In genomic region chr6:161254754-161255253, GRCh38 we compare ENCODE assay signal across 1 cellular context.
A peak's percentile ranks its signal among the peaks of the same experiment; 100 is the strongest.
TF ChIP-seq lines count a peak whose summit lies in the region.

No MANE protein-coding gene starts in this region.

TF ChIP-seq in K562, 482 proteins besides CTCF, POLR2A, EP300 and RAD21 (continued from another document and continues in another):
- TF ChIP-seq ZKSCAN1 (IDR thresholded peaks at IDR 0.05; ENCODE audit: low read depth, low read length): peak; percentile 68
- no peak for TF ChIP-seq NUFIP1 (IDR thresholded peaks at IDR 0.05; ENCODE audit: partially characterized antibody)
- peak; percentile 91 for TF ChIP-seq HMGN3 (IDR thresholded peaks at IDR 0.05; ENCODE audit: borderline replicate concordance, extremely low read depth, insufficient read length, low read depth, low read length)
- TF ChIP-seq NR2F6 (CRISPR knock-in tag; IDR thresholded peaks at IDR 0.05): no peak
- no peak for TF ChIP-seq ASH1L (IDR thresholded peaks at IDR 0.05; ENCODE audit: borderline replicate concordance, low read depth, partially characterized antibody)
- TF ChIP-seq ZNF407 (IDR thresholded peaks at IDR 0.05; ENCODE audit: low read depth): no peak
- TF ChIP-seq E2F6 (IDR thresholded peaks at IDR 0.05; ENCODE audit: borderline replicate concordance in 1 of 2, extremely low read depth in 1 of 2, insufficient read depth in 1 of 2, insufficient read length in 1 of 2, low read depth in 1 of 2, low read length in 1 of 2, poor library complexity in 1 of 2, severe bottlenecking in 1 of 2): peak in 1 of 2 experiments; percentile 35
- peak; percentile 88 for TF ChIP-seq CREB1 (IDR thresholded peaks at IDR 0.05)
- no peak for TF ChIP-seq CREB1 (CRISPR knock-in tag; IDR thresholded peaks at IDR 0.05)
- no peak for TF ChIP-seq RBM39 (optimal IDR thresholded peaks at IDR 0.05; ENCODE audit: low read depth, low read length)
- peak; percentile 72; the same call in 1 of the 2 replicates for TF ChIP-seq ZNF311 (CRISPR knock-in tag; IDR thresholded peaks at IDR 0.05)
- no peak for TF ChIP-seq TFAM (CRISPR knock-in tag; conservative IDR thresholded peaks at IDR 0.05)
- TF ChIP-seq TEAD1 (CRISPR knock-in tag; IDR thresholded peaks at IDR 0.05): peak in 1 of 2 experiments; percentile 42; a peak in 1 of 4 replicates
- no peak for TF ChIP-seq SIX5 (IDR thresholded peaks at IDR 0.05; ENCODE audit: borderline replicate concordance in 1 of 2, insufficient read depth in 1 of 2, low read depth in 1 of 2, low read length in 2 of 2)
- no peak for TF ChIP-seq SREBF1 (IDR thresholded peaks at IDR 0.05; ENCODE audit: borderline replicate concordance, low read depth, low read length)
- no peak for TF ChIP-seq PURB (CRISPR knock-in tag; IDR thresholded peaks at IDR 0.05; ENCODE audit: low read depth)
- no peak for TF ChIP-seq ZNF133 (CRISPR knock-in tag; IDR thresholded peaks at IDR 0.05)
- TF ChIP-seq BDP1 (IDR thresholded peaks at IDR 0.05; ENCODE audit: insufficient read depth, insufficient read length): no peak
- no peak for TF ChIP-seq HDAC6 (IDR thresholded peaks at IDR 0.05; ENCODE audit: low read depth, low read length)
- no peak for TF ChIP-seq ZBTB49 (CRISPR knock-in tag; IDR thresholded peaks at IDR 0.05; ENCODE audit: borderline replicate concordance)
- peak; percentile 78 for TF ChIP-seq DACH1 (IDR thresholded peaks at IDR 0.05; ENCODE audit: partially characterized antibody)
- no peak for TF ChIP-seq ZFPM2 (CRISPR knock-in tag; IDR thresholded peaks at IDR 0.05)
- TF ChIP-seq MEF2A (IDR thresholded peaks at IDR 0.05; ENCODE audit: control insufficient read depth, low read depth, low read length): peak; percentile 81
- TF ChIP-seq ZNF507 (tag; conservative IDR thresholded peaks at IDR 0.05): no peak
- TF ChIP-seq ZNF324 (CRISPR knock-in tag; IDR thresholded peaks at IDR 0.05): no peak
- TF ChIP-seq HOXB6 (CRISPR knock-in tag; IDR thresholded peaks at IDR 0.05; ENCODE audit: borderline replicate concordance): no peak; the same call in 1 of the 2 replicates
- TF ChIP-seq EHMT2 (IDR thresholded peaks at IDR 0.05): no peak; the same call in 1 of the 2 replicates
- TF ChIP-seq CTCFL (IDR thresholded peaks at IDR 0.05; ENCODE audit: borderline replicate concordance, insufficient read depth, low read depth, low read length, poor library complexity, severe bottlenecking): no peak
- TF ChIP-seq HDGF (IDR thresholded peaks at IDR 0.05): no peak
- no peak for TF ChIP-seq PHF20 (IDR thresholded peaks at IDR 0.05; ENCODE audit: partially characterized antibody)
- TF ChIP-seq KDM1A (IDR thresholded peaks at IDR 0.05): peak; percentile 97 to 98
- TF ChIP-seq PYGO2 (tag; IDR thresholded peaks at IDR 0.05): peak; percentile 68; the same call in 1 of the 2 replicates
- no peak for TF ChIP-seq BRD9 (IDR thresholded peaks at IDR 0.05; ENCODE audit: low read depth, partially characterized antibody)
- TF ChIP-seq HNRNPL (IDR thresholded peaks at IDR 0.05; ENCODE audit: low read depth, low read length): no peak
- no peak for TF ChIP-seq ZNF239 (CRISPR knock-in tag; IDR thresholded peaks at IDR 0.05)
- peak; percentile 83 for TF ChIP-seq MECOM (CRISPR knock-in tag; IDR thresholded peaks at IDR 0.05)
- TF ChIP-seq ID3 (CRISPR knock-in tag; IDR thresholded peaks at IDR 0.05): no peak
- peak; percentile 55; the same call in 1 of the 2 replicates for TF ChIP-seq ID3 (tag; IDR thresholded peaks at IDR 0.05)
- TF ChIP-seq PREB (CRISPR knock-in tag; IDR thresholded peaks at IDR 0.05): no peak
- TF ChIP-seq GATAD2A (IDR thresholded peaks at IDR 0.05): 0 out of 2 replicates have a peak, but pooled peaks have one; percentile 39
- peak; percentile 97 for TF ChIP-seq SMARCE1 (IDR thresholded peaks at IDR 0.05)
- 0 out of 4 replicates have a peak, but pooled peaks of 1 of the 2 experiments have one; percentile 69 for TF ChIP-seq NONO (IDR thresholded peaks at IDR 0.05; ENCODE audit: low read depth in 2 of 2, low read length in 1 of 2)
- no peak for TF ChIP-seq TAF15 (IDR thresholded peaks at IDR 0.05; ENCODE audit: low read depth, low read length)
- no peak for TF ChIP-seq PTRF (tag; IDR thresholded peaks at IDR 0.05)
- no peak for TF ChIP-seq RBM14 (IDR thresholded peaks at IDR 0.05; ENCODE audit: borderline replicate concordance, insufficient read depth, low read depth, low read length)
- TF ChIP-seq MNT (conservative IDR thresholded peaks at IDR 0.05): peak; percentile 13 to 70; a peak in 3 of 4 replicates
- TF ChIP-seq ZBTB8A (IDR thresholded peaks at IDR 0.05; ENCODE audit: partially characterized antibody): no peak
- no peak for TF ChIP-seq ZNF12 (CRISPR knock-in tag; IDR thresholded peaks at IDR 0.05)
- TF ChIP-seq ZNF57 (CRISPR knock-in tag; IDR thresholded peaks at IDR 0.05): no peak
- TF ChIP-seq NR2C2 (CRISPR knock-in tag; IDR thresholded peaks at IDR 0.05): no peak
- peak; percentile 53; the same call in 1 of the 2 replicates for TF ChIP-seq NR2C2 (tag; IDR thresholded peaks at IDR 0.05)
- peak; percentile 99 for TF ChIP-seq TAL1 (IDR thresholded peaks at IDR 0.05)
- TF ChIP-seq GABPB2 (CRISPR knock-in tag; conservative IDR thresholded peaks at IDR 0.05): no peak
- TF ChIP-seq XRCC3 (IDR thresholded peaks at IDR 0.05): no peak
- TF ChIP-seq TEAD2 (tag; IDR thresholded peaks at IDR 0.05): no peak
- TF ChIP-seq PPARD (CRISPR knock-in tag; IDR thresholded peaks at IDR 0.05): no peak
- peak; percentile 23; the same call in 1 of the 2 replicates for TF ChIP-seq PHF8 (IDR thresholded peaks at IDR 0.05; ENCODE audit: borderline replicate concordance, low read length)
